Comparison of ENCODE assay signal across 25 cellular contexts in genomic region chr20:57688295-57688694, GRCh38. TPM values are rescaled to one million over a fixed set of nuclear protein-coding genes. Genes with fewer than 3 reads are reported as not detected.
DNase-seq lines count a peak whose midpoint lies in the region; ATAC-seq, FAIRE-seq and TF ChIP-seq lines count a peak whose summit lies in the region.
"Had no signal": no experiment of that assay in that cellular context is flagged by ENCODE, and none has a peak within 500 bp of the region (broad histone marks: within the 10 kb centered on the region; RNA-seq: fewer than 3 reads in every experiment).

No MANE protein-coding gene starts in this region.

- H3K9me3 Mint-ChIP-seq in naive B cell, result no peaks in the 10 kb centered on the region
- H3K9me3 Mint-ChIP-seq: activated CD4-positive, alpha-beta memory T cell treated with anti-CD3 and anti-CD28 coated beads, Interleukin-2, amount 10 ng/mL, durations not matched to agents 7 days and 5 days; activated T-helper 2 cell treated with anti-CD3 and anti-CD28 coated beads, Interferon-gamma antibody, Interleukin-2, Interleukin-4, amounts not matched to agents 10 μg/mL and 5 μg/mL and 100 μg/mL, durations not matched to agents 14 hours and 24 hours and 36 hours; CD8-positive, alpha-beta memory T cell; natural killer cell had no signal

- peak overlapping the region; percentile 94; the same call in 1 of the 2 replicates for H3K4me2 ChIP-seq in OCI-LY7 (ENCODE audit: low read length)

- H3K36me3 Mint-ChIP-seq in naive B cell, result peaks cover 6 to 7% of the 10 kb centered on the region in 2 donors
- H3K36me3 Mint-ChIP-seq: activated naive CD8-positive, alpha-beta T cell; CD8-positive, alpha-beta memory T cell; natural killer cell had no signal

- intact Hi-C loops in OCI-LY7 (cut with micrococcal nuclease; ENCODE audit: unreplicated experiment) (no loop called here), ascending aorta (cut with DNase I) (no loop called here), sciatic nerve (cut with DNase I) (no loop called here)

- FAIRE-seq in urothelium cell line (lab: Jason Lieb, UNC), result peak; percentile 35
- FAIRE-seq: endothelial cell of umbilical vein, small intestine, TTC549 had no signal

- H3K4me1 ChIP-seq in OCI-LY7 (ENCODE audit: insufficient read depth, low read length, poor library complexity, severe bottlenecking) (peaks cover 75% of the 10 kb centered on the region), ascending aorta (peaks cover 50 to 85% of the 10 kb centered on the region in 2 donors)

- peaks cover 13% of the 10 kb centered on the region; the same call in 1 of the 2 replicates for H3K79me2 ChIP-seq in OCI-LY7 (ENCODE audit: insufficient read depth, low read depth, low read length)

- ATAC-seq in naive B cell (ENCODE audit: low read depth in 2 of 2), result peak; percentile 66
- no peak for ATAC-seq in sciatic nerve
- ATAC-seq: natural killer cell, Panc1 had no signal

- no peaks in the 10 kb centered on the region for H3K9me3 ChIP-seq in OCI-LY7 (ENCODE audit: low read length)
- H3K9me3 ChIP-seq in ascending aorta, result no peaks in the 10 kb centered on the region

- no peaks in the 10 kb centered on the region for H3K27me3 Mint-ChIP-seq in naive B cell
- H3K27me3 Mint-ChIP-seq: activated CD4-positive, alpha-beta memory T cell treated with anti-CD3 and anti-CD28 coated beads, Interleukin-2, amount 10 ng/mL, durations not matched to agents 7 days and 5 days; activated naive CD8-positive, alpha-beta T cell had no signal

- CTCF ChIA-PET in OCI-LY7 (lab: Charles Lee; ENCODE audit: unreplicated experiment), result no interaction called here

- H3K36me3 ChIP-seq in OCI-LY7 (ENCODE audit: insufficient read depth, low read length) (no peaks in the 10 kb centered on the region), ascending aorta (no peaks in the 10 kb centered on the region)

- peak; percentile 33; the same call in 1 of the 2 replicates for TF ChIP-seq CTCF in OCI-LY7 (conservative IDR thresholded peaks at IDR 0.05; ENCODE audit: low read length)
- TF ChIP-seq CTCF in ascending aorta (IDR thresholded peaks at IDR 0.05), result no peak

- POLR2A ChIA-PET in OCI-LY7 (lab: Charles Lee), result no interaction called here

- 0 out of 2 replicates have a peak, but pooled peaks cover 3% of the 10 kb centered on the region for H4K20me1 ChIP-seq in OCI-LY7 (ENCODE audit: insufficient read depth, low read length)

- H3K27ac ChIP-seq in OCI-LY7 (ENCODE audit: low read depth, low read length, poor library complexity, severe bottlenecking) (no peak overlapping the region), ascending aorta (peak overlapping the region; percentile 77 to 79)
- H3K27ac ChIP-seq: GM23248 had no signal

- no peaks in the 10 kb centered on the region for H3K27me3 ChIP-seq in ascending aorta

- no peak for DNase-seq in OCI-LY7 (ENCODE audit: low spot score)
- no peak for DNase-seq in ascending aorta (ENCODE audit: low spot score in 2 of 2)
- DNase-seq in naive B cell, result no peak
- DNase-seq in urothelium cell line (ENCODE audit: low spot score), result no peak
- no peak for DNase-seq in NCI-H2196 (lab: John Stamatoyannopoulos, UW; ENCODE audit: unreplicated experiment)
- DNase-seq in NCI-H510A (lab: John Stamatoyannopoulos, UW), result no peak
- DNase-seq in sciatic nerve (ENCODE audit: low spot score), result no peak
- no peak for DNase-seq in AML-193 (lab: John Stamatoyannopoulos, UW)
- DNase-seq: activated CD4-positive, alpha-beta memory T cell treated with anti-CD3 and anti-CD28 coated beads, Interleukin-2, amount 10 ng/mL, durations not matched to agents 7 days and 5 days; activated CD4-positive, alpha-beta T cell treated with anti-CD3 and anti-CD28 coated beads for 1 hour; activated CD8-positive, alpha-beta memory T cell treated with anti-CD3 and anti-CD28 coated beads, Interleukin-2, amount 50 U/mL, for 48 hours; CD8-positive, alpha-beta memory T cell; GM23248; islet precursor cell; MV-4-11; natural killer cell; occipital lobe; small intestine; stimulated activated CD4-positive, alpha-beta T cell treated with anti-CD3 and anti-CD28 coated beads, Interleukin-1b, Interleukin-23, amount 100 ng/mL, for 48 hours; T-helper 1 cell had no signal

- peak overlapping the region in 7 of 8 donors; percentile 22 to 83 (median 64) for H3K4me3 Mint-ChIP-seq in naive B cell
- H3K4me3 Mint-ChIP-seq: activated CD4-positive, alpha-beta memory T cell treated with anti-CD3 and anti-CD28 coated beads, Interleukin-2, amount 10 ng/mL, durations not matched to agents 7 days and 5 days; activated naive CD8-positive, alpha-beta T cell; CD8-positive, alpha-beta memory T cell; natural killer cell had no signal

- no peaks in the 10 kb centered on the region for H3K9me2 ChIP-seq in OCI-LY7 (ENCODE audit: insufficient read depth, low read length)

- H2AFZ ChIP-seq in OCI-LY7 (ENCODE audit: low read length), result no peak overlapping the region
- H2AFZ ChIP-seq: GM23248 had no signal

- H3K27ac Mint-ChIP-seq in naive B cell, result peak overlapping the region; percentile 81 to 100 (median 87)
- H3K27ac Mint-ChIP-seq: activated CD4-positive, alpha-beta memory T cell treated with anti-CD3 and anti-CD28 coated beads, Interleukin-2, amount 10 ng/mL, durations not matched to agents 7 days and 5 days; activated naive CD8-positive, alpha-beta T cell; activated T-helper 2 cell treated with anti-CD3 and anti-CD28 coated beads, Interferon-gamma antibody, Interleukin-2, Interleukin-4, amounts not matched to agents 10 μg/mL and 5 μg/mL and 100 μg/mL, durations not matched to agents 14 hours and 24 hours and 36 hours; natural killer cell had no signal

- H3K4me1 Mint-ChIP-seq in naive B cell, result peaks cover 69 to 96% (median 93%) of the 10 kb centered on the region in 3 donors
- H3K4me1 Mint-ChIP-seq: activated CD4-positive, alpha-beta memory T cell treated with anti-CD3 and anti-CD28 coated beads, Interleukin-2, amount 10 ng/mL, durations not matched to agents 7 days and 5 days; natural killer cell had no signal

- BruUV-seq in OCI-LY7 (replicated peaks; lab: Mats Ljungman, UMichigan), result no TSS peak

- H3K4me3 ChIP-seq in OCI-LY7 (ENCODE audit: low read depth, low read length, poor library complexity, severe bottlenecking) (no peak overlapping the region), ascending aorta (peak overlapping the region in 1 of 2 donors; percentile 43)
- H3K4me3 ChIP-seq: GM23248 had no signal

RNA-seq across cellular contexts. Expression of gene PMEPA1, which starts 21.5 kb away (rescaled TPM):
- total RNA-seq in OCI-LY7 (2014; rRNA removed; shearing (Covaris generic)), result 1.4 and 1.8 TPM in 2 replicates
- total RNA-seq in OCI-LY7 (2022) (3.7 and 4.3 TPM in 2 replicates), ascending aorta (56.8 TPM), sciatic nerve (26.3 TPM)
- polyA plus RNA-seq in naive B cell (ENCODE audit: low read depth in 6 of 6), result 10 to 100 TPM in 5 of 6 donors, 1 to 10 TPM in 1; 7.6 to 18.7 (median 12.5) TPM
